1 cellular context compared by ENCODE assay signal in genomic region chr10:58817499-58817898, GRCh38.
TF ChIP-seq lines count a peak whose summit lies in the region.

No MANE protein-coding gene starts in this region.

TF ChIP-seq in HepG2, 621 proteins besides CTCF, POLR2A, EP300 and RAD21 (continued from another document):
- no peak for TF ChIP-seq ZBTB25 (CRISPR knock-in tag; IDR thresholded peaks at IDR 0.05)
- peak; percentile 93 for TF ChIP-seq RARA (CRISPR knock-in tag; IDR thresholded peaks at IDR 0.05)
- TF ChIP-seq ZNF589 (CRISPR knock-in tag; conservative IDR thresholded peaks at IDR 0.05), result no peak
- peak; percentile 77 for TF ChIP-seq NR2F6 (IDR thresholded peaks at IDR 0.05)
- peak; percentile 43; the same call in 1 of the 2 replicates for TF ChIP-seq NR2F6 (CRISPR knock-in tag; IDR thresholded peaks at IDR 0.05)
- peak; percentile 56; the same call in 1 of the 2 replicates for TF ChIP-seq SALL1 (CRISPR knock-in tag; IDR thresholded peaks at IDR 0.05)
- TF ChIP-seq ZNF318 (CRISPR knock-in tag; IDR thresholded peaks at IDR 0.05), result no peak
- peak; percentile 72 for TF ChIP-seq FOXP4 (CRISPR knock-in tag; IDR thresholded peaks at IDR 0.05)
- peak; percentile 16; the same call in 1 of the 2 replicates for TF ChIP-seq NCOR1 (IDR thresholded peaks at IDR 0.05; ENCODE audit: borderline replicate concordance, low read length)
- peak; percentile 27; the same call in 1 of the 2 replicates for TF ChIP-seq FOXA3 (CRISPR knock-in tag; IDR thresholded peaks at IDR 0.05)
- TF ChIP-seq ELK4 (CRISPR knock-in tag; IDR thresholded peaks at IDR 0.05; ENCODE audit: borderline replicate concordance), result no peak
- no peak for TF ChIP-seq ZNF350 (CRISPR knock-in tag; IDR thresholded peaks at IDR 0.05; ENCODE audit: borderline replicate concordance, low read depth)
- TF ChIP-seq ZGPAT (CRISPR knock-in tag; IDR thresholded peaks at IDR 0.05), result 0 out of 2 replicates have a peak, but pooled peaks have one; percentile 41
- TF ChIP-seq SMYD3 (CRISPR knock-in tag; IDR thresholded peaks at IDR 0.05), result 0 out of 2 replicates have a peak, but pooled peaks have one; percentile 25
- peak; percentile 85 for TF ChIP-seq HHEX (CRISPR knock-in tag; IDR thresholded peaks at IDR 0.05)
